13 cellular contexts compared by ENCODE assay signal in genomic region chr11:112620621-112621394, GRCh38.
DNase-seq lines count a peak whose midpoint lies in the region; ATAC-seq and TF ChIP-seq lines count a peak whose summit lies in the region.
"Had no signal": no experiment of that assay in that cellular context is flagged by ENCODE, and none has a peak within 500 bp of the region (broad histone marks: within the 10 kb centered on the region; RNA-seq: fewer than 3 reads in every experiment).

No MANE protein-coding gene starts in this region.

- CTCF ChIA-PET in PC-3 (lab: Charles Lee) = no interaction called here
- CTCF ChIA-PET in OCI-LY7 (lab: Charles Lee; ENCODE audit: unreplicated experiment) = interaction anchor here (0.6 kb wide), 1 partner anchor 32 kb away, joined by 3 read pairs; no protein-coding TSS in a partner anchor

- TF ChIP-seq CTCF in PC-3 (conservative IDR thresholded peaks at IDR 0.05; ENCODE audit: low read depth, low read length) = no peak
- no peak for TF ChIP-seq CTCF in foreskin keratinocyte (conservative IDR thresholded peaks at IDR 0.05)
- TF ChIP-seq CTCF in OCI-LY7 (conservative IDR thresholded peaks at IDR 0.05; ENCODE audit: low read length) = no peak

- H3K4me1 ChIP-seq in GM23248 (ENCODE audit: insufficient read depth) (no peaks in the 10 kb centered on the region), PC-3 (ENCODE audit: insufficient read depth, low read length) (no peaks in the 10 kb centered on the region), foreskin keratinocyte (peaks cover 8% of the 10 kb centered on the region), OCI-LY7 (ENCODE audit: insufficient read depth, low read length, poor library complexity, severe bottlenecking) (no peaks in the 10 kb centered on the region)
- H3K4me1 ChIP-seq: SJCRH30, tibial nerve had no signal

- H3K4me2 ChIP-seq in GM23248 (ENCODE audit: unreplicated experiment) (no peak overlapping the region), PC-3 (ENCODE audit: low read length) (no peak overlapping the region), OCI-LY7 (ENCODE audit: low read length) (no peak overlapping the region)

- BruUV-seq in PC-3 (replicated peaks; lab: Mats Ljungman, UMichigan) (no TSS peak), OCI-LY7 (replicated peaks; lab: Mats Ljungman, UMichigan) (no TSS peak)

- DNase-seq in AG20443 (ENCODE audit: low spot score) (peak; percentile 42), GM23248 (peak; percentile 43), PC-3 (peak; percentile 49), foreskin keratinocyte (peak; percentile 72 to 86), OCI-LY7 (ENCODE audit: low spot score) (no peak), amygdala (lab: John Stamatoyannopoulos, UW) (no peak)
- DNase-seq in activated CD4-positive, CD25-positive, alpha-beta regulatory T cell (lab: John Stamatoyannopoulos, UW) = no peak
- DNase-seq: ACHN, DMS153, NCI-H524 treated with DMSO at 0.1 percent for 48 hours, SJCRH30 had no signal

- no peaks in the 10 kb centered on the region for H3K79me2 ChIP-seq in GM23248 (ENCODE audit: insufficient read depth)
- H3K79me2 ChIP-seq in PC-3 (ENCODE audit: low read length) = no peaks in the 10 kb centered on the region
- H3K79me2 ChIP-seq in OCI-LY7 (ENCODE audit: insufficient read depth, low read depth, low read length) = no peaks in the 10 kb centered on the region

- no peak overlapping the region for H3K27ac ChIP-seq in GM23248
- H3K27ac ChIP-seq in PC-3 (ENCODE audit: low read length) = no peak overlapping the region
- H3K27ac ChIP-seq in foreskin keratinocyte = peak overlapping the region; percentile 31
- no peak overlapping the region for H3K27ac ChIP-seq in OCI-LY7 (ENCODE audit: low read depth, low read length, poor library complexity, severe bottlenecking)
- H3K27ac ChIP-seq: SJCRH30, tibial nerve had no signal

- H2AFZ ChIP-seq in GM23248 (no peak overlapping the region), PC-3 (ENCODE audit: low read length) (no peak overlapping the region; the same call in 1 of the 2 replicates), OCI-LY7 (ENCODE audit: low read length) (no peak overlapping the region)

- ATAC-seq in PC-3 (no peak), foreskin keratinocyte (peak; percentile 98), HG02885 (IDR thresholded peaks at IDR 0.05; ENCODE audit: poor library complexity, unreplicated experiment) (no peak)

- peaks cover 11% of the 10 kb centered on the region; the same call in 1 of the 2 replicates for H3K27me3 ChIP-seq in GM23248 (replicated peaks; ENCODE audit: insufficient read depth)
- no peaks in the 10 kb centered on the region; the same call in 1 of the 2 replicates for H3K27me3 ChIP-seq in PC-3 (ENCODE audit: low read length)
- no peaks in the 10 kb centered on the region for H3K27me3 ChIP-seq in foreskin keratinocyte
- H3K27me3 ChIP-seq: SJCRH30, tibial nerve had no signal

- H3K9me3 ChIP-seq in GM23248 (ENCODE audit: low read depth) (no peaks in the 10 kb centered on the region), PC-3 (ENCODE audit: low read length) (0 out of 2 replicates have a peak, but pooled peaks cover 3% of the 10 kb centered on the region), OCI-LY7 (ENCODE audit: low read length) (no peaks in the 10 kb centered on the region)
- H3K9me3 ChIP-seq: SJCRH30, tibial nerve had no signal

- H3K9me2 ChIP-seq in GM23248 (ENCODE audit: insufficient read depth) (no peaks in the 10 kb centered on the region), PC-3 (replicated peaks; ENCODE audit: low read length) (no peaks in the 10 kb centered on the region), OCI-LY7 (ENCODE audit: insufficient read depth, low read length) (no peaks in the 10 kb centered on the region)

- POLR2A ChIA-PET in PC-3 (lab: Charles Lee; ENCODE audit: unreplicated experiment) = no interaction called here
- POLR2A ChIA-PET in OCI-LY7 (lab: Charles Lee) = no interaction called here

- no peaks in the 10 kb centered on the region for H4K20me1 ChIP-seq in GM23248 (ENCODE audit: insufficient read depth)
- no peaks in the 10 kb centered on the region for H4K20me1 ChIP-seq in PC-3 (ENCODE audit: low read length)
- H4K20me1 ChIP-seq in OCI-LY7 (ENCODE audit: insufficient read depth, low read length) = no peaks in the 10 kb centered on the region

- intact Hi-C loops in PC-3 (cut with micrococcal nuclease) = no loop called here
- intact Hi-C loops in OCI-LY7 (cut with micrococcal nuclease; ENCODE audit: unreplicated experiment) = no loop called here

- H3K9ac ChIP-seq in GM23248 (no peak overlapping the region), PC-3 (ENCODE audit: low read length) (no peak overlapping the region)

- H3F3A ChIP-seq in GM23248 (ENCODE audit: insufficient read depth) (no peaks in the 10 kb centered on the region), PC-3 (ENCODE audit: low read length, unreplicated experiment) (no peaks in the 10 kb centered on the region)

- no peaks in the 10 kb centered on the region for H3K36me3 ChIP-seq in GM23248 (ENCODE audit: low read depth)
- no peaks in the 10 kb centered on the region for H3K36me3 ChIP-seq in PC-3 (ENCODE audit: low read depth, low read length)
- no peaks in the 10 kb centered on the region for H3K36me3 ChIP-seq in OCI-LY7 (ENCODE audit: insufficient read depth, low read length)
- H3K36me3 ChIP-seq: SJCRH30, tibial nerve had no signal

- 66 to 68% methylated on average over 7 of the region's 7 CpGs for WGBS in GM23248 (ENCODE audit: low coverage in 1 of 2, low lambda C conversion rate in 2 of 2, missing lambda C conversion rate in 2 of 2), 2 experiments

- no peak overlapping the region for H3K4me3 ChIP-seq in GM23248
- H3K4me3 ChIP-seq in PC-3 (ENCODE audit: low read length) = no peak overlapping the region
- no peak overlapping the region for H3K4me3 ChIP-seq in OCI-LY7 (ENCODE audit: low read depth, low read length, poor library complexity, severe bottlenecking)
- H3K4me3 ChIP-seq: SJCRH30, tibial nerve had no signal

- in situ Hi-C loops in GM23248 (cut with MboI) = no loop called here

Comparison
In these comparisons a context has a peak if more than half of its experiments do, and no peak if none do; other contexts are left out.
1. DNase-seq: peak in AG20443 (single experiment), GM23248 (single experiment), PC-3 (single experiment) and foreskin keratinocyte (2 of 2); none in OCI-LY7 (single experiment), amygdala (0 of 56) and activated CD4-positive, CD25-positive, alpha-beta regulatory T cell (0 of 4).